9 cellular contexts compared by ENCODE assay signal in the genomic region with DNA sequence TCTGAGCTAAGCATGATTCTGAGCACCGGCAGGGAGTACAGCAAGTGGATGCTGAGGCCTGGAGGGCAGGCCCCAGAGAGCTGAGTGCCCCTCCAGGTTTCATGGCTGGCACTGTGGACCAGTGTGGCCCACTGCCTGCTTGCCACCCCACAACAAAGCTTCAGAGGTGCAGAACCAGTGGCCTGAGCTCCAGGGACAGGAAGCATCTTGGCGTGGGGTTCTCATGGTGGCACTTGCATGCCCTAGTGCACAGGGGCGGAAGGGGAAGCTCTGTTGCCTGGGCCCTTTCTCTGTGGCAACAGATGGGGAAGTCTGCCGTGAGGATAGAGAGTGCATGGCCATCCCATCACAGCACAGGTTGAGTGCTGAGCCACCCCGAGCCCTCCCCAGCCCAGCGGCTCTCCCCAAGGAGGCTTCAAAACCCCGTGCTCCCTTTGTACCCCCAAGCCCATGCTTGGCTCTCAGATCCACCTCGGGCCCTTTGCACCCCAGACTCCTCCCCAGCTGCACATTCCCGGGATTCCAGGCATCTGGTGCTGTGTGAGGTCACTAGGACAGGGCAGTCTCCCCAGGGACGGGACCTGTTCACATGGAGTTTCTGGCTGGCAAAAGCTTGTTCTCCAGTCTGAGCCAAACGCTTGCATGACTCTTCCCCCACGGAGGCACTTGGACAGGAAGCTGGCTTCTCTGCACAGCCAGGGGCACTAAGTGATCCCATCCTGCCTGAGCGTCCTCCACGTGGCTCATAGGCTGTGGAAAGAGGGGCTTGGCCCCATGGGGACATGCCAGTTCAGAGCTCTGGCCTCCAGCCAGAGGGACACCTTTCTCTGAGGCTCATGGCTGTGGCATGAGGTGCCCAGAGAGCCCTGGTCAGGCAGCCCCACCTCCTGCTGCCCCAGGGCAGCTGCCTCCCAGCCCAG. TPM values are rescaled to one million over a fixed set of nuclear protein-coding genes. Genes with fewer than 3 reads are reported as not detected.
DNase-seq lines count a peak whose midpoint lies in the region; TF ChIP-seq lines count a peak whose summit lies in the region.
"Had no signal": no experiment of that assay in that cellular context is flagged by ENCODE, and none has a peak within 500 bp of the region (broad histone marks: within the 10 kb centered on the region; RNA-seq: fewer than 3 reads in every experiment).

No MANE protein-coding gene starts in this region.

- H3K9me3 ChIP-seq in breast epithelium (no peaks in the 10 kb centered on the region), mucosa of stomach (ENCODE audit: control insufficient read depth, low read length) (no peaks in the 10 kb centered on the region)

- H3K4me3 Mint-ChIP-seq in Calu3 (ENCODE audit: low read depth, unreplicated experiment), result peak overlapping the region; percentile 76

- TF ChIP-seq POLR2A in breast epithelium (IDR thresholded peaks at IDR 0.05), result no peak

- H3K4me3 ChIP-seq in breast epithelium (peak overlapping the region in 1 of 3 donors; percentile 9), mucosa of stomach (ENCODE audit: low read length) (no peak overlapping the region)

- in situ Hi-C loops in KBM-7 (cut with MboI; ENCODE audit: low pct_unique_long_range_greater_than_20kb, low sequenced_read_pairs), result loop anchor here (25.0 kb wide), 1 partner anchor 87 kb away; no protein-coding TSS in a partner anchor

- H3K9ac ChIP-seq in mucosa of stomach (ENCODE audit: low read length), result peak overlapping the region; percentile 34

- no peaks in the 10 kb centered on the region for H3K9me3 Mint-ChIP-seq in Calu3 (ENCODE audit: low read depth, unreplicated experiment)

- intact Hi-C loops in Calu3 (cut with micrococcal nuclease; ENCODE audit: unreplicated experiment) (no loop called here), breast epithelium (cut with DNase I; ENCODE audit: low total_unique reads) (loop anchor here (5.0 kb wide), 1 partner anchor 1267 kb away; no protein-coding TSS in a partner anchor)

- peaks cover 16% of the 10 kb centered on the region for H3K27me3 Mint-ChIP-seq in Calu3 (ENCODE audit: unreplicated experiment)

- H3K4me1 Mint-ChIP-seq in Calu3 (ENCODE audit: low read depth, unreplicated experiment), result peaks cover 22% of the 10 kb centered on the region

- peaks cover 12 to 40% of the 10 kb centered on the region in 2 donors for H3K4me1 ChIP-seq in breast epithelium
- peaks cover 59% of the 10 kb centered on the region for H3K4me1 ChIP-seq in mucosa of stomach (ENCODE audit: control insufficient read depth, insufficient read depth, low read length)

- peak overlapping the region; percentile 52 to 68 for H3K27ac ChIP-seq in breast epithelium

- H3K36me3 Mint-ChIP-seq in Calu3 (ENCODE audit: insufficient read depth, unreplicated experiment), result peaks cover 75% of the 10 kb centered on the region

- CTCF ChIA-PET in Calu3 (lab: Charles Lee), result interaction anchor here (0.6 to 1.1 kb wide), 3 partner anchors 16 to 1955 kb away, joined by 3 read pairs; no protein-coding TSS in a partner anchor

- H3K27ac Mint-ChIP-seq in Calu3 (ENCODE audit: unreplicated experiment), result no peak overlapping the region

- TF ChIP-seq CTCF in Calu3 (IDR thresholded peaks at IDR 0.05; ENCODE audit: unreplicated experiment) (no peak), breast epithelium (IDR thresholded peaks at IDR 0.05) (no peak)

- DNase-seq in Calu3 (no peak), KBM-7 (peak; percentile 82), breast epithelium (ENCODE audit: low spot score in 2 of 2) (peak in 1 of 2 donors; percentile 63), activated gamma-delta T cell treated with Interleukin-2 at 50 U/mL for 16 hours (no peak), NCI-H774 (lab: John Stamatoyannopoulos, UW) (no peak), NCI-H748 (lab: John Stamatoyannopoulos, UW; ENCODE audit: unreplicated experiment) (no peak)
- no peak for DNase-seq in stimulated activated CD4-positive, alpha-beta T cell treated with anti-CD3 and anti-CD28 coated beads, Interleukin-12 subunit alpha, Interleukin-12 subunit beta, amount 100 ng/mL, for 4 hours

- BruUV-seq in Calu3 (replicated peaks; lab: Mats Ljungman, UMichigan), result no TSS peak

- H3K36me3 ChIP-seq in breast epithelium (no peaks in the 10 kb centered on the region), mucosa of stomach (ENCODE audit: control insufficient read depth, insufficient read depth, low read length) (no peaks in the 10 kb centered on the region)

- H3K27me3 ChIP-seq in breast epithelium (peaks cover under 1 to 5% of the 10 kb centered on the region in 2 donors), mucosa of stomach (ENCODE audit: control insufficient read depth, insufficient read depth, low read length) (peaks cover 14% of the 10 kb centered on the region)

RNA-seq across cellular contexts. Expression of a gene that starts 4.2 kb away (rescaled TPM):
- total RNA-seq in Calu3 (2022) (118 and 120 TPM in 2 replicates), breast epithelium (100 to 1,000 TPM in 1 of 3 donors, 10 to 100 TPM in 2; 49.2 to 140 (median 50.2) TPM)

RNA-seq across cellular contexts. Expression of a gene that starts 24.3 kb away (rescaled TPM):
- total RNA-seq in Calu3 (2022) (not detected in 2 replicates), breast epithelium (not detected)
- total RNA-seq: glomerular endothelial cell had no signal

RNA-seq across cellular contexts. Expression of a gene that starts 29.9 kb away (rescaled TPM):
- total RNA-seq in Calu3 (2022) (15.9 and 16.8 TPM in 2 replicates), breast epithelium (10 to 100 TPM; 12.2 to 17.7 (median 13.8) TPM)

RNA-seq across cellular contexts. Expression of a gene that starts 43.3 kb away (rescaled TPM):
- total RNA-seq in Calu3 (2022) (not detected in 2 replicates), breast epithelium (not detected)
- total RNA-seq: glomerular endothelial cell had no signal

RNA-seq across cellular contexts. Expression of a gene that starts 52.2 kb away (rescaled TPM):
- total RNA-seq in Calu3 (2022), result 76.4 and 81.8 TPM in 2 replicates
- 10 to 100 TPM; 36.8 to 58.4 (median 42.9) TPM for total RNA-seq in breast epithelium
